In the genomic region with DNA sequence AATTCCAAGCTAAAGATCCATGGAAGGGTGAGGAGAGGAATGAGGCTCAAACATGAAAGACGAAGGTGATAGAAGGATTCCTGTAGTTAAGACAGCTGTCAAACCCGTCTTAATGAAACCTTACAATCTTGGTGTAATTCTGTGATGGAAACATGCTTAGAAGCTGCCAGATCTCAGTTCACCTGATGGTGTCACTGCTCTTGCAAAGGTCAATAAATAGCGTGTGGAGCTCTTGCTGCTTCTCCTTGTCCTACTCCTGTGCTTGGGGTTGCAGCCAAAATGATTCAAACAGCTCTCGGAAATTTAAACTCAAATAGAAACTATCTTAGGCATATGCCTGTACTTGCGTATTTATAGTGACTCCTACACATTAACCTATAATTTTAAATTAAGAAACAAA, we compare ENCODE assay signal across 16 cellular contexts.
DNase-seq lines count a peak whose midpoint lies in the region; ATAC-seq and TF ChIP-seq lines count a peak whose summit lies in the region.
"Had no signal": no experiment of that assay in that cellular context is flagged by ENCODE, and none has a peak within 500 bp of the region (broad histone marks: within the 10 kb centered on the region; RNA-seq: fewer than 3 reads in every experiment).

No MANE protein-coding gene starts in this region.

- no peak overlapping the region for H3K4me3 Mint-ChIP-seq in neural crest cell

- H3K4me1 Mint-ChIP-seq in neural crest cell = peaks cover 9% of the 10 kb centered on the region

- H3K9me3 Mint-ChIP-seq in neural crest cell = no peaks in the 10 kb centered on the region

- peak; percentile 20 for TF ChIP-seq CTCF in neural crest cell (conservative IDR thresholded peaks at IDR 0.05)

- DNase-seq in NCI-H1092 treated with DMSO at 0.1 percent for 48 hours (lab: John Stamatoyannopoulos, UW) (peak; percentile 7), NCI-H1092 (lab: John Stamatoyannopoulos, UW) (no peak), NCI-H460 (ENCODE audit: extremely low read depth, low read depth) (peak; percentile 19), SW480 (ENCODE audit: low spot score) (peak; percentile 47), neural crest cell (ENCODE audit: low read depth, low spot score) (no peak), NCI-H510A treated with DMSO at 0.1 percent for 48 hours (lab: John Stamatoyannopoulos, UW) (no peak), cerebellar nuclear complex (lab: John Stamatoyannopoulos, UW) (no peak)
- DNase-seq: activated CD4-positive, alpha-beta T cell treated with anti-CD3 and anti-CD28 coated beads for 1 hour; activated T-cell treated with anti-CD3 and anti-CD28 coated beads for 4 hours; colonic mucosa; esophagus squamous epithelium; NCI-H2107; spleen had no signal

- no peaks in the 10 kb centered on the region for H3K27me3 Mint-ChIP-seq in neural crest cell (ENCODE audit: low read depth)

- H3K36me3 Mint-ChIP-seq in neural crest cell (ENCODE audit: low read depth) = peaks cover 2% of the 10 kb centered on the region

- no peak for ATAC-seq in HG03139 (IDR thresholded peaks at IDR 0.05; ENCODE audit: unreplicated experiment)
- ATAC-seq: A549, SK-N-SH treated with all-trans-retinoic acid at 6 μM for 48 hours had no signal

- no peak overlapping the region for H3K27ac Mint-ChIP-seq in neural crest cell (ENCODE audit: unreplicated experiment)

Comparison
In these comparisons a context has a peak if more than half of its experiments do, and no peak if none do; other contexts are left out.
1. DNase-seq: peak in NCI-H1092 treated with DMSO at 0.1 percent for 48 hours (single experiment), NCI-H460 (single experiment) and SW480 (single experiment); none in NCI-H1092 (single experiment), neural crest cell (single experiment), NCI-H510A treated with DMSO at 0.1 percent for 48 hours (single experiment) and cerebellar nuclear complex (0 of 2).